Comparison of ENCODE assay signal across 16 cellular contexts in genomic region chr16:57360321-57360935, GRCh38. TPM values are rescaled to one million over a fixed set of nuclear protein-coding genes. Genes with fewer than 3 reads are reported as not detected.
"Had no signal": no experiment of that assay in that cellular context is flagged by ENCODE, and none has a peak within 500 bp of the region (broad histone marks: within the 10 kb centered on the region; RNA-seq: fewer than 3 reads in every experiment).

No MANE protein-coding gene starts in this region.

- H3K36me3 ChIP-seq: tibial nerve, vagina, WERI-Rb-1 had no signal

- DNase-seq: activated CD4-positive, alpha-beta T cell treated with anti-CD3 and anti-CD28 coated beads, Interleukin-2, amount 10 ng/mL, durations not matched to agents 24 days and 14 days; activated naive CD4-positive, alpha-beta T cell treated with anti-CD3 and anti-CD28 coated beads, Interleukin-2, amount 10 ng/mL, durations not matched to agents 7 days and 5 days; body of pancreas; dermis blood vessel endothelial cell; hypothalamus; stimulated activated CD4-positive, alpha-beta T cell treated with anti-CD3 and anti-CD28 coated beads, Interleukin-15, amount 100 ng/mL, for 24 hours; stimulated activated CD4-positive, alpha-beta T cell treated with anti-CD3 and anti-CD28 coated beads, Interleukin-4, amount 100 ng/mL, for 24 hours; T-helper 1 cell; WERI-Rb-1 had no signal

- H3K4me1 ChIP-seq: vagina had no signal

- H3K4me1 Mint-ChIP-seq: activated naive CD4-positive, alpha-beta T cell treated with anti-CD3 and anti-CD28 coated beads, Interleukin-2, amount 10 ng/mL, durations not matched to agents 7 days and 5 days had no signal

- H3K27ac ChIP-seq: tibial nerve, vagina, WERI-Rb-1 had no signal

- H3K4me3 Mint-ChIP-seq: activated CD4-positive, alpha-beta T cell treated with anti-CD3 and anti-CD28 coated beads, Interleukin-2, amount 10 ng/mL, durations not matched to agents 24 days and 14 days; activated naive CD4-positive, alpha-beta T cell treated with anti-CD3 and anti-CD28 coated beads, Interleukin-2, amount 10 ng/mL, durations not matched to agents 7 days and 5 days; memory B cell; natural killer cell treated with Interleukin-12 subunit alpha and Interleukin-12 subunit beta and Interleukin-15 and Interleukin-18, amount 100 ng/mL, for 72 hours had no signal

- H3K36me3 Mint-ChIP-seq: activated naive CD4-positive, alpha-beta T cell treated with anti-CD3 and anti-CD28 coated beads, Interleukin-2, amount 10 ng/mL, durations not matched to agents 7 days and 5 days; memory B cell; natural killer cell treated with Interleukin-12 subunit alpha and Interleukin-12 subunit beta and Interleukin-15 and Interleukin-18, amount 100 ng/mL, for 72 hours had no signal

- H3K4me3 ChIP-seq: body of pancreas, tibial nerve, vagina had no signal

- H3K9me3 Mint-ChIP-seq: activated CD4-positive, alpha-beta T cell treated with anti-CD3 and anti-CD28 coated beads, Interleukin-2, amount 10 ng/mL, durations not matched to agents 24 days and 14 days; activated naive CD4-positive, alpha-beta T cell treated with anti-CD3 and anti-CD28 coated beads, Interleukin-2, amount 10 ng/mL, durations not matched to agents 7 days and 5 days; memory B cell; natural killer cell treated with Interleukin-12 subunit alpha and Interleukin-12 subunit beta and Interleukin-15 and Interleukin-18, amount 100 ng/mL, for 72 hours had no signal

- H3K27ac Mint-ChIP-seq: activated CD4-positive, alpha-beta T cell treated with anti-CD3 and anti-CD28 coated beads, Interleukin-2, amount 10 ng/mL, durations not matched to agents 24 days and 14 days; activated naive CD4-positive, alpha-beta T cell treated with anti-CD3 and anti-CD28 coated beads, Interleukin-2, amount 10 ng/mL, durations not matched to agents 7 days and 5 days; memory B cell; natural killer cell treated with Interleukin-12 subunit alpha and Interleukin-12 subunit beta and Interleukin-15 and Interleukin-18, amount 100 ng/mL, for 72 hours had no signal

- H3K9me3 ChIP-seq: body of pancreas, tibial nerve, vagina had no signal

- H3K27me3 ChIP-seq: body of pancreas, tibial nerve, vagina had no signal

RNA-seq across cellular contexts. Expression of gene CCL22, which starts 1.8 kb away (rescaled TPM):
- total RNA-seq: body of pancreas, dermis blood vessel endothelial cell, epithelial cell of proximal tubule, tibial nerve had no signal

RNA-seq across cellular contexts. Expression of gene CX3CL1, which starts 11.9 kb away (rescaled TPM):
- total RNA-seq: activated CD4-positive, alpha-beta T cell treated with anti-CD3 and anti-CD28 coated beads, Interleukin-2, amount 10 ng/mL, durations not matched to agents 24 days and 14 days; natural killer cell treated with Interleukin-12 subunit alpha and Interleukin-12 subunit beta and Interleukin-15 and Interleukin-18, amount 100 ng/mL, for 72 hours had no signal

RNA-seq across cellular contexts. Expression of gene CCL17, which starts 44.1 kb away (rescaled TPM):
- total RNA-seq: activated CD4-positive, alpha-beta T cell treated with anti-CD3 and anti-CD28 coated beads, Interleukin-2, amount 10 ng/mL, durations not matched to agents 24 days and 14 days; body of pancreas; dermis blood vessel endothelial cell; epithelial cell of proximal tubule; left lobe of liver; omental fat pad; tibial nerve; vagina had no signal
